Comparison of ENCODE assay signal across 9 cellular contexts in the genomic region with DNA sequence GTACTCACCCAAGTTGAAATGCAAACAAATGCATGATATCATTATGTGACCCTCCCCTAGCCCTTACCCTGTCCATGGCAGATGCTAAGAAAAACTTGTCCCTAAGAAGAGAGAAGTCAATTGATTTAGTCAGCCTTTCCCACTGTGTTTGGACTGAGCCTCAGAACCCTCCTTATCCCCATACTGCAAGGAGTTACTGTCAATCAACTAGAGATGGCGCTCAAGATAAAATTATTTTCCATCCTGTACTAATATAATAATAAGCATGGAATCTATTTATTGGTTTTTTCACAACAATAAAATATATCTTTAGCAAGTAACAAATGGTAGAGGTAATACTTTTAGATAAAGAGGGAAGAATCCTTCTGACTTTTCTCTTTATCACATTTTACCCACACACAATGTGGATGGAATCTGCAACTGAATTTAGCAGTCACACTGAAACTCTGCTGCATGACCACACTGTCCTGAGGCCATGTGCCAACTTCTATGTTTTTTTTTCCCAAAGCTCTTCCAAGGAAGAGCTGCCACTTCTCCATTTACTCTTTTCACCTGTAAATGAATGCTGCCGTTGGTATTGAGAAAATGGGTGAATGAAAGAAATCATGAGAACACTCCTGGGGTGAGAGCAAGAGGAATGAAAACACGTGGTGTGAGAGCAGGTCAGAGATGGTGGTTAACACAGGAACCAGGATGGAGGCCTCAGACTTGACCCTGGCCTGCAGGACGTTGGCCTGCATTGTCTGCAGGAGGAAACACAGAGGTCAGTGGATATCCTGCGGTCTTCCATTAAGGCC. TPM values are rescaled to one million over a fixed set of nuclear protein-coding genes. Genes with fewer than 3 reads are reported as not detected.
DNase-seq lines count a peak whose midpoint lies in the region; ATAC-seq and TF ChIP-seq lines count a peak whose summit lies in the region.
"Had no signal": no experiment of that assay in that cellular context is flagged by ENCODE, and none has a peak within 500 bp of the region (broad histone marks: within the 10 kb centered on the region; RNA-seq: fewer than 3 reads in every experiment).

No MANE protein-coding gene starts in this region.

- no peak for TF ChIP-seq EP300 in tibial nerve (IDR thresholded peaks at IDR 0.05)

- H3K4me1 ChIP-seq in tibial nerve, result peaks cover 0 to 83% (median 30%) of the 10 kb centered on the region in 4 donors
- no peaks in the 10 kb centered on the region for H3K4me1 ChIP-seq in mucosa of descending colon (ENCODE audit: low read depth)

- peak overlapping the region; percentile 81 for H3K27ac Mint-ChIP-seq in activated naive CD4-positive, alpha-beta T cell treated with anti-CD3 and anti-CD28 coated beads for 36 hours
- peak overlapping the region; percentile 67 for H3K27ac Mint-ChIP-seq in T-helper 17 cell
- H3K27ac Mint-ChIP-seq in immature natural killer cell, result peak overlapping the region; percentile 39 to 81 (median 73)

- H3K36me3 ChIP-seq in tibial nerve (no peaks in the 10 kb centered on the region), mucosa of descending colon (ENCODE audit: low read depth) (no peaks in the 10 kb centered on the region)
- H3K36me3 ChIP-seq: adrenal gland had no signal

- intact Hi-C loops in activated naive CD4-positive, alpha-beta T cell treated with anti-CD3 and anti-CD28 coated beads for 36 hours (cut with micrococcal nuclease), result no loop called here
- intact Hi-C loops in mucosa of descending colon (cut with DNase I, micrococcal nuclease), result no loop called here

- TF ChIP-seq CTCF in tibial nerve (IDR thresholded peaks at IDR 0.05) (no peak), mucosa of descending colon (IDR thresholded peaks at IDR 0.05) (no peak)

- H3K4me3 Mint-ChIP-seq in activated naive CD4-positive, alpha-beta T cell treated with anti-CD3 and anti-CD28 coated beads for 36 hours, result no peak overlapping the region
- peak overlapping the region; percentile 0 for H3K4me3 Mint-ChIP-seq in T-helper 17 cell
- H3K4me3 Mint-ChIP-seq in immature natural killer cell, result peak overlapping the region; percentile 53 to 77 (median 70)

- CTCF ChIA-PET in activated naive CD4-positive, alpha-beta T cell treated with anti-CD3 and anti-CD28 coated beads for 36 hours (lab: Charles Lee), result no interaction called here

- peaks cover 62% of the 10 kb centered on the region for H3K4me1 Mint-ChIP-seq in activated naive CD4-positive, alpha-beta T cell treated with anti-CD3 and anti-CD28 coated beads for 36 hours (ENCODE audit: low read depth)
- H3K4me1 Mint-ChIP-seq in T-helper 17 cell, result peaks cover 25% of the 10 kb centered on the region
- H3K4me1 Mint-ChIP-seq in immature natural killer cell, result peaks cover 44 to 68% of the 10 kb centered on the region in 2 donors

- H3K9me3 Mint-ChIP-seq in activated naive CD4-positive, alpha-beta T cell treated with anti-CD3 and anti-CD28 coated beads for 36 hours, result no peaks in the 10 kb centered on the region
- H3K9me3 Mint-ChIP-seq in immature natural killer cell, result no peaks in the 10 kb centered on the region

- TF ChIP-seq POLR2A in tibial nerve (IDR thresholded peaks at IDR 0.05), result no peak

- no peak for DNase-seq in activated naive CD4-positive, alpha-beta T cell treated with anti-CD3 and anti-CD28 coated beads for 36 hours
- no peak for DNase-seq in activated naive CD4-positive, alpha-beta T cell treated with anti-CD3 and anti-CD28 coated beads, Interleukin-2, amount 50 U/mL, for 16 hours
- no peak for DNase-seq in T-helper 17 cell
- DNase-seq in immature natural killer cell, result peak; percentile 14 to 24 (median 20)
- no peak for DNase-seq in tibial nerve (ENCODE audit: low spot score in 2 of 2)
- DNase-seq in central memory CD4-positive, alpha-beta T cell, result no peak
- DNase-seq in caudate nucleus (lab: John Stamatoyannopoulos, UW), result no peak
- no peak for DNase-seq in mucosa of descending colon

- no peaks in the 10 kb centered on the region for H3K27me3 ChIP-seq in tibial nerve
- H3K27me3 ChIP-seq: adrenal gland had no signal

- no peak overlapping the region for H3K4me3 ChIP-seq in tibial nerve
- no peak overlapping the region for H3K4me3 ChIP-seq in mucosa of descending colon
- H3K4me3 ChIP-seq: adrenal gland had no signal

- H3K27ac ChIP-seq in tibial nerve, result peak overlapping the region in 3 of 4 donors; percentile 58 to 82 (median 71)
- no peak overlapping the region for H3K27ac ChIP-seq in caudate nucleus (ENCODE audit: low read depth, low read length)

- no peaks in the 10 kb centered on the region for H3K36me3 Mint-ChIP-seq in activated naive CD4-positive, alpha-beta T cell treated with anti-CD3 and anti-CD28 coated beads for 36 hours (ENCODE audit: low read depth)
- H3K36me3 Mint-ChIP-seq in T-helper 17 cell (ENCODE audit: low read depth) (peaks cover 4% of the 10 kb centered on the region), immature natural killer cell (no peaks in the 10 kb centered on the region)

- 33 to 48% methylated on average over 5 of the region's 5 CpGs for WGBS in tibial nerve, 2 donors

- H3K9me3 ChIP-seq in T-helper 17 cell (ENCODE audit: control insufficient read depth, low read length, poor library complexity, severe bottlenecking) (no peaks in the 10 kb centered on the region), tibial nerve (no peaks in the 10 kb centered on the region), mucosa of descending colon (no peaks in the 10 kb centered on the region)
- H3K9me3 ChIP-seq: adrenal gland had no signal

- ATAC-seq in T-helper 17 cell (no peak), mucosa of descending colon (no peak)

- peaks cover 5% of the 10 kb centered on the region for H3K27me3 Mint-ChIP-seq in activated naive CD4-positive, alpha-beta T cell treated with anti-CD3 and anti-CD28 coated beads for 36 hours (ENCODE audit: low read depth)
- H3K27me3 Mint-ChIP-seq in T-helper 17 cell (peaks cover 65% of the 10 kb centered on the region), immature natural killer cell (ENCODE audit: low read depth in 3 of 3) (peaks cover 11 to 37% (median 14%) of the 10 kb centered on the region in 3 donors)

RNA-seq across cellular contexts. Expression of gene NT5E, which starts 10.5 kb away (rescaled TPM):
- 1 to 10 TPM in 1 of 2 experiments, under 1 TPM in 1; 0.55 to 1.4 TPM for total RNA-seq in activated naive CD4-positive, alpha-beta T cell treated with anti-CD3 and anti-CD28 coated beads for 36 hours
- total RNA-seq in T-helper 17 cell, result 1 to 10 TPM; 1.5 to 5.1 TPM
- polyA plus RNA-seq in immature natural killer cell, result under 1 TPM; 0.12 to 0.80 (median 0.52) TPM
- 10 to 100 TPM; 23.1 to 32.2 (median 28.6) TPM for total RNA-seq in tibial nerve
- total RNA-seq in mucosa of descending colon, result 10 to 100 TPM; 29.0 to 75.8 (median 29.7) TPM

Comparison
In these comparisons a context has a peak if more than half of its experiments do, and no peak if none do; other contexts are left out.
1. DNase-seq: peak in immature natural killer cell (3 of 3); none in activated naive CD4-positive, alpha-beta T cell treated with anti-CD3 and anti-CD28 coated beads for 36 hours (single experiment), activated naive CD4-positive, alpha-beta T cell treated with anti-CD3 and anti-CD28 coated beads, Interleukin-2, amount 50 U/mL, for 16 hours (single experiment), T-helper 17 cell (0 of 3), tibial nerve (0 of 2), central memory CD4-positive, alpha-beta T cell (single experiment), caudate nucleus (0 of 61) and mucosa of descending colon (0 of 3).
2. Peak in every context shown above with its lines, with median percentiles within 50 percentile points of each other: H3K27ac Mint-ChIP-seq.